Comparison of ENCODE assay signal across 8 cellular contexts in the genomic region with DNA sequence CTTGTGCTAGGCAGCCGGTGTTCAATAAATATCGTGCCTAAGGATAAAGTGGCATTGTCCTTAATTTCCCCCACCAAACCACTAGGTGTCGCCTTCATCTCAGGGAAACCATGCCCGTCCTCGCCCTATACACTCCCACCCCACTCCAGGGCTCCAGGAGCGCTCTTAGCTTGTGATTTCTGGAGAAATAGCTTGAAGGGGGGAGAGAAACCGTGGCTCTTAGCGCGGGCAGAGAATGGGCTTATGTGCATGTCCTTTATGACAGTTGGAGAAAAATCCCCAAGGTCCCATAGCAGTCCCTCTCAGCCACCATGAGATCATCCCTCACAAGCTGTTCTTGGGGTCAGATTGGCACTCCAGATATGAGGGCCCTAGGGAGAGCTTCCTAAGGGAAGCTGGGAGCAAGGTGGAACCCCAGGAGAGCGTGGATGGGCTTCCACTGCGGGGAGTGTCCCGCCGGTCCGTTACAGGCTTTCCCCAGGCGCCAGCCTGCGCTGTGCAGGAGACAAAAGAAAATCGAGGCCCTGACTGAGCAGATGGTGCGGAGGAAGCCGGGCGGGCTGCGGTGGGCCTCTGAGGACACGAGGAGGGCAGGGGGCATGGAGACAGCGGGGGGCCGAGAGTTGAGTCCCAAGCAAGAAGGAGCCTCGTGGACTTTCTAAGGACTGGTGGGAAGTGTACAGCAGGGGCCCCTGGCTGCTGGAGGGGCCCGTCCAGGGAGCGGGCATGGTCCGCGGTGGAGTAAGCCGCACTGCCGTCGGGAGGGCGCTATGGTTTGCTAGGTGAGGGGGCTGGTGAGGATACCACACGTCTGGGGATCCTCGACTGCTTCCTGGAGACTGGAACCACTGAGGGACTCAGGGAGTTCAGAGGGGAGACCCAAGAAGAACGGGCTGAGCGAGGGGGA. TPM values are rescaled to one million over a fixed set of nuclear protein-coding genes. Genes with fewer than 3 reads are reported as not detected.
DNase-seq lines count a peak whose midpoint lies in the region; ATAC-seq and TF ChIP-seq lines count a peak whose summit lies in the region.

No MANE protein-coding gene starts in this region.

- WGBS in liver = 61% methylated on average over 37 of the region's 37 CpGs

- DNase-seq in C1 segment of cervical spinal cord (lab: John Stamatoyannopoulos, UW) (peak in 11 of 14 donors; percentile 23 to 78 (median 36)), HFF-Myc (ENCODE audit: extremely low read depth, low read depth) (peak; percentile 66), NCI-H446 (lab: John Stamatoyannopoulos, UW) (peak; percentile 74 to 84), ecto neural progenitor cell (ENCODE audit: low spot score) (peak; percentile 79)
- peak; percentile 51 for DNase-seq in activated CD4-positive, alpha-beta T cell treated with anti-CD3 and anti-CD28 coated beads, Interleukin-2, amount 50 U/mL, for 1 hour
- peak; percentile 64 for DNase-seq in stimulated activated CD4-positive, alpha-beta T cell treated with anti-CD3 and anti-CD28 coated beads, Interleukin-4, amount 100 ng/mL, for 24 hours

- TF ChIP-seq RAD21 in liver (IDR thresholded peaks at IDR 0.05) = peak; percentile 99 to 100

- TF ChIP-seq CTCF in HFF-Myc (IDR thresholded peaks at IDR 0.05; ENCODE audit: low read depth, low read length, missing control alignments) (peak; percentile 85), liver (IDR thresholded peaks at IDR 0.05; ENCODE audit: low read depth, low read length, missing input control) (peak; percentile 96)

- no peaks in the 10 kb centered on the region for H3K27me3 ChIP-seq in liver (ENCODE audit: control insufficient read depth in 4 of 4, insufficient read depth in 4 of 4, low read length in 3 of 4)

- H3K36me3 ChIP-seq in liver (ENCODE audit: control insufficient read depth in 4 of 4, insufficient read depth in 3 of 4, low read depth in 1 of 4, low read length in 3 of 4) = no peaks in the 10 kb centered on the region

- no peak overlapping the region for H3K27ac ChIP-seq in liver (ENCODE audit: low read depth in 1 of 2, low read length in 2 of 2)

- H3K9ac ChIP-seq in liver (ENCODE audit: low read depth in 1 of 2, low read length in 2 of 2) = peak overlapping the region in 1 of 2 donors; percentile 34

- peaks cover 0 to 23% (median 12%) of the 10 kb centered on the region in 4 donors for H3K4me1 ChIP-seq in liver (ENCODE audit: control insufficient read depth in 4 of 4, insufficient read depth in 4 of 4, low read length in 3 of 4)

- H3K4me3 ChIP-seq in HFF-Myc (replicated peaks; ENCODE audit: low read depth, low read length) (no peak overlapping the region), liver (ENCODE audit: low read depth in 1 of 3, low read length in 3 of 3) (peak overlapping the region in 1 of 3 donors; percentile 60)

- ATAC-seq in HG03354 (IDR thresholded peaks at IDR 0.05; ENCODE audit: poor library complexity, severe bottlenecking, unreplicated experiment) = no peak

- H3K9me3 ChIP-seq in liver (ENCODE audit: control insufficient read depth in 4 of 4, low read length in 3 of 4) = no peaks in the 10 kb centered on the region

TF ChIP-seq in liver, 16 proteins besides CTCF, POLR2A, EP300 and RAD21:
- TF ChIP-seq GABPA (IDR thresholded peaks at IDR 0.05 in 1 of 2, conservative IDR thresholded peaks at IDR 0.05 in 1 of 2) (no peak), RXRA (IDR thresholded peaks at IDR 0.05) (peak in 1 of 2 donors; percentile 34), HNF4A (conservative IDR thresholded peaks at IDR 0.05) (peak; percentile 4 to 9)

RNA-seq across cellular contexts. Expression of a gene that starts 0.8 kb away (rescaled TPM):
- 10 to 100 TPM in 1 of 2 donors, 1 to 10 TPM in 1; 9.4 to 17.1 TPM for total RNA-seq in liver
- 10 to 100 TPM in 1 of 2 donors, 1 to 10 TPM in 1; 8.6 to 13.0 TPM for polyA plus RNA-seq in liver

RNA-seq across cellular contexts. Expression of a gene that starts 21.4 kb away (rescaled TPM):
- under 1 TPM; 0.25 to 0.56 TPM for total RNA-seq in liver
- under 1 TPM; 0.14 TPM for polyA plus RNA-seq in liver

RNA-seq across cellular contexts. Expression of a gene that starts 24.2 kb away (rescaled TPM):
- 10 to 100 TPM; 34.3 to 35.0 TPM for total RNA-seq in liver
- 100 to 1,000 TPM; 117 to 176 TPM for polyA plus RNA-seq in liver

RNA-seq across cellular contexts. Expression of a gene that starts 36.6 kb away (rescaled TPM):
- total RNA-seq in liver = not detected
- not detected for polyA plus RNA-seq in liver

RNA-seq across cellular contexts. Expression of a gene that starts 37.9 kb away (rescaled TPM):
- total RNA-seq in liver = not detected
- polyA plus RNA-seq in liver = under 1 TPM in 1 of 2 donors, not detected in 1; 0.35 TPM
